In the genomic region with DNA sequence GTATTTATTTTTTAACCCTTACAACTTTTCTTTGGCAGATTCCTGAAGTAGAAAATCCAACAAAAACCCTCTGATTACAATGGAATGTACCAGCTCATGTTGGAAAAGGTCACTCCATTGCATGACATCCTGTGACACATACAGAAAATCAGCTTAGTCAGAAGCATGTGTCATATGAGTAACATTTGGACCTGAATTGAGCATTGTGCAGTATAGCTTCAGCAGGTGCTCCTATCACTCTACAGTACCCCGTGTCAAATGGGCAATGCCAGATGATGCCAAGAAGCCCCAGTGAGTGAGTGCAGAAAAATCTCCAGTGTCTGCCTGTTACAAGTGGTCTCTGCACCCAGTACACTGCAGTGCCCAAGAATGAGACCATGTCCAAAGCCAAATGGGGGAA, we compare ENCODE assay signal across 1 cellular context.
TF ChIP-seq lines count a peak whose summit lies in the region.

No MANE protein-coding gene starts in this region.

TF ChIP-seq in H1, 55 proteins besides CTCF, POLR2A, EP300 and RAD21:
- no peak for TF ChIP-seq SRF (IDR thresholded peaks at IDR 0.05; ENCODE audit: low read depth, low read length)
- no peak for TF ChIP-seq SP1 (IDR thresholded peaks at IDR 0.05; ENCODE audit: low read depth, low read length)
- no peak for TF ChIP-seq GTF2F1 (IDR thresholded peaks at IDR 0.05; ENCODE audit: borderline replicate concordance, low read depth, low read length)
- no peak for TF ChIP-seq SIRT6 (IDR thresholded peaks at IDR 0.05; ENCODE audit: low read length)
- TF ChIP-seq HDAC2 (IDR thresholded peaks at IDR 0.05; ENCODE audit: borderline replicate concordance in 1 of 2, low read depth in 2 of 2, low read length in 2 of 2): no peak
- TF ChIP-seq, protein P1, sequence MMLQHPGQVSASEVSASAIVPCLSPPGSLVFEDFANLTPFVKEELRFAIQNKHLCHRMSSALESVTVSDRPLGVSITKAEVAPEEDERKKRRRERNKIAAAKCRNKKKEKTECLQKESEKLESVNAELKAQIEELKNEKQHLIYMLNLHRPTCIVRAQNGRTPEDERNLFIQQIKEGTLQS (IDR thresholded peaks at IDR 0.05; ENCODE audit: insufficient read depth, low read depth, low read length): no peak
- no peak for TF ChIP-seq SIN3A (conservative IDR thresholded peaks at IDR 0.05 in 1 of 2, IDR thresholded peaks at IDR 0.05 in 1 of 2; ENCODE audit: low read depth in 1 of 2, low read length in 2 of 2)
- TF ChIP-seq TAF1 (IDR thresholded peaks at IDR 0.05; ENCODE audit: low read depth, low read length): no peak
- no peak for TF ChIP-seq ASH2L (IDR thresholded peaks at IDR 0.05; ENCODE audit: low read length)
- TF ChIP-seq, protein P2, sequence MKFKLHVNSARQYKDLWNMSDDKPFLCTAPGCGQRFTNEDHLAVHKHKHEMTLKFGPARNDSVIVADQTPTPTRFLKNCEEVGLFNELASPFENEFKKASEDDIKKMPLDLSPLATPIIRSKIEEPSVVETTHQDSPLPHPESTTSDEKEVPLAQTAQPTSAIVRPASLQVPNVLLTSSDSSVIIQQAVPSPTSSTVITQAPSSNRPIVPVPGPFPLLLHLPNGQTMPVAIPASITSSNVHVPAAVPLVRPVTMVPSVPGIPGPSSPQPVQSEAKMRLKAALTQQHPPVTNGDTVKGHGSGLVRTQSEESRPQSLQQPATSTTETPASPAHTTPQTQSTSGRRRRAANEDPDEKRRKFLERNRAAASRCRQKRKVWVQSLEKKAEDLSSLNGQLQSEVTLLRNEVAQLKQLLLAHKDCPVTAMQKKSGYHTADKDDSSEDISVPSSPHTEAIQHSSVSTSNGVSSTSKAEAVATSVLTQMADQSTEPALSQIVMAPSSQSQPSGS (IDR thresholded peaks at IDR 0.05; ENCODE audit: low read length): no peak
